ENCODE assay signal across 8 cellular contexts in genomic region chr4:2756691-2757350, GRCh38. TPM values are rescaled to one million over a fixed set of nuclear protein-coding genes. Genes with fewer than 3 reads are reported as not detected.
A peak's percentile ranks its signal among the peaks of the same experiment; 100 is the strongest.
DNase-seq lines count a peak whose midpoint lies in the region; ATAC-seq, FAIRE-seq and TF ChIP-seq lines count a peak whose summit lies in the region.

No MANE protein-coding gene starts in this region.

- H3K9ac ChIP-seq in PC-3 (ENCODE audit: low read length), result no peak overlapping the region

- POLR2A ChIA-PET in PC-3 (lab: Charles Lee; ENCODE audit: unreplicated experiment), result interaction anchor here (0.6 kb wide), 1 partner anchor 179 kb away, joined by 5 read pairs; no protein-coding TSS in a partner anchor

- H3F3A ChIP-seq in PC-3 (ENCODE audit: low read length, unreplicated experiment), result no peaks in the 10 kb centered on the region

- intact Hi-C loops in PC-3 (cut with micrococcal nuclease) (no loop called here), esophagus muscularis mucosa (cut with DNase I) (no loop called here), sigmoid colon (cut with DNase I) (loop anchor here (2.0 to 10.0 kb wide), 5 partner anchors 35 to 495 kb away; partner anchors contain the start of genes ADD1, HTT, HTT-AS and MXD4)

- no peak overlapping the region for H3K27ac ChIP-seq in PC-3 (ENCODE audit: low read length)
- H3K27ac ChIP-seq in esophagus muscularis mucosa (replicated peaks in 1 of 4), result peak overlapping the region; percentile 78 to 91 (median 86)
- H3K27ac ChIP-seq in sigmoid colon, result peak overlapping the region; percentile 76 to 83 (median 80)

- no peaks in the 10 kb centered on the region for H3K36me3 ChIP-seq in PC-3 (ENCODE audit: low read depth, low read length)
- H3K36me3 ChIP-seq in esophagus muscularis mucosa, result peaks cover 0 to 13% (median 7%) of the 10 kb centered on the region in 4 donors
- H3K36me3 ChIP-seq in sigmoid colon, result no peaks in the 10 kb centered on the region

- H3K4me3 ChIP-seq in PC-3 (ENCODE audit: low read length), result peak overlapping the region; percentile 53
- peak overlapping the region; percentile 88 to 97 (median 92) for H3K4me3 ChIP-seq in esophagus muscularis mucosa
- peak overlapping the region; percentile 10 to 86 (median 80) for H3K4me3 ChIP-seq in sigmoid colon

- TSS peak; percentile 41 for BruUV-seq in PC-3 (replicated peaks; lab: Mats Ljungman, UMichigan)

- no peaks in the 10 kb centered on the region for H3K9me2 ChIP-seq in PC-3 (replicated peaks; ENCODE audit: low read length)

- H3K9me3 ChIP-seq in PC-3 (ENCODE audit: low read length) (no peaks in the 10 kb centered on the region), esophagus muscularis mucosa (no peaks in the 10 kb centered on the region), sigmoid colon (no peaks in the 10 kb centered on the region)

- H3K79me2 ChIP-seq in PC-3 (ENCODE audit: low read length), result peaks cover 37% of the 10 kb centered on the region

- WGBS in esophagus muscularis mucosa, result 80% methylated on average over 23 of the region's 25 CpGs
- 72 to 73% methylated on average over 25 of the region's 25 CpGs for WGBS in sigmoid colon, 2 donors

- CTCF ChIA-PET in PC-3 (lab: Charles Lee), result interaction anchor here (0.6 kb wide), 1 partner anchor 584 kb away, joined by 5 read pairs; no protein-coding TSS in a partner anchor

- H2AFZ ChIP-seq in PC-3 (ENCODE audit: low read length), result peak overlapping the region; percentile 81

- ATAC-seq in PC-3, result no peak
- no peak for ATAC-seq in GM18505 (IDR thresholded peaks at IDR 0.05; ENCODE audit: unreplicated experiment)
- no peak for ATAC-seq in HG02798 (IDR thresholded peaks at IDR 0.05; ENCODE audit: poor library complexity, unreplicated experiment)

- TF ChIP-seq EP300 in esophagus muscularis mucosa (IDR thresholded peaks at IDR 0.05) (no peak), sigmoid colon (IDR thresholded peaks at IDR 0.05) (no peak)

- no peak for TF ChIP-seq CTCF in PC-3 (conservative IDR thresholded peaks at IDR 0.05; ENCODE audit: low read depth, low read length)
- no peak for TF ChIP-seq CTCF in esophagus muscularis mucosa (IDR thresholded peaks at IDR 0.05)
- no peak for TF ChIP-seq CTCF in sigmoid colon (IDR thresholded peaks at IDR 0.05)

- FAIRE-seq in GM12891 (lab: Jason Lieb, UNC), result peak; percentile 56

- H3K27me3 ChIP-seq in PC-3 (ENCODE audit: low read length) (no peaks in the 10 kb centered on the region), esophagus muscularis mucosa (peaks cover 0 to 3% (median 0%) of the 10 kb centered on the region in 4 donors), sigmoid colon (no peaks in the 10 kb centered on the region)

- H3K4me2 ChIP-seq in PC-3 (ENCODE audit: low read length), result peak overlapping the region; percentile 81

- peaks cover 9% of the 10 kb centered on the region; the same call in 1 of the 2 replicates for H4K20me1 ChIP-seq in PC-3 (ENCODE audit: low read length)

- peaks cover 6% of the 10 kb centered on the region; the same call in 1 of the 2 replicates for H3K4me1 ChIP-seq in PC-3 (ENCODE audit: insufficient read depth, low read length)
- peaks cover 19 to 31% (median 29%) of the 10 kb centered on the region in 4 donors for H3K4me1 ChIP-seq in esophagus muscularis mucosa
- peaks cover 0 to 24% (median 17%) of the 10 kb centered on the region in 4 donors for H3K4me1 ChIP-seq in sigmoid colon

- TF ChIP-seq POLR2A in GM12891 (IDR thresholded peaks at IDR 0.05; ENCODE audit: low read depth, low read length) (no peak), esophagus muscularis mucosa (IDR thresholded peaks at IDR 0.05; ENCODE audit: low read depth) (no peak), sigmoid colon (IDR thresholded peaks at IDR 0.05) (no peak), GM18505 (IDR thresholded peaks at IDR 0.05; ENCODE audit: borderline replicate concordance, extremely low read depth, insufficient read depth, insufficient read length) (no peak)

- DNase-seq in GM12891 (ENCODE audit: insufficient read length, low spot score) (no peak), PC-3 (no peak), esophagus muscularis mucosa (ENCODE audit: extremely low spot score) (no peak), sigmoid colon (no peak), cerebellar nuclear complex (lab: John Stamatoyannopoulos, UW) (no peak)
- no peak for DNase-seq in activated CD4-positive, CD25-positive, alpha-beta regulatory T cell (lab: John Stamatoyannopoulos, UW)

TF ChIP-seq in GM12891, 5 proteins besides CTCF, POLR2A, EP300 and RAD21:
- TF ChIP-seq SPI1 (IDR thresholded peaks at IDR 0.05; ENCODE audit: low read depth, low read length), result no peak
- no peak for TF ChIP-seq PAX5 (IDR thresholded peaks at IDR 0.05; ENCODE audit: insufficient read depth, low read length, severe bottlenecking)
- no peak for TF ChIP-seq POU2F2 (IDR thresholded peaks at IDR 0.05; ENCODE audit: low read depth, low read length)
- no peak for TF ChIP-seq TAF1 (IDR thresholded peaks at IDR 0.05; ENCODE audit: low read depth, low read length)
- TF ChIP-seq POLR2AphosphoS5 (IDR thresholded peaks at IDR 0.05; ENCODE audit: low read depth, low read length), result no peak

RNA-seq across cellular contexts. Expression of gene TNIP2, which starts 0.7 kb away (rescaled TPM):
- 40.6 TPM for polyA plus RNA-seq in GM12891 (2012; ENCODE audit: low read depth, missing spikeins)
- 56.5 and 77.8 TPM in 2 replicates for total RNA-seq in PC-3 (2014; rRNA removed)
- total RNA-seq in esophagus muscularis mucosa, result 10 to 100 TPM; 56.1 to 85.5 (median 75.4) TPM
- total RNA-seq in sigmoid colon, result 10 to 100 TPM; 56.3 to 68.8 (median 66.9) TPM
- 10 to 100 TPM; 51.7 to 65.0 (median 51.8) TPM for polyA plus RNA-seq in sigmoid colon

RNA-seq across cellular contexts. Expression of gene SH3BP2, which starts 36.1 kb away (rescaled TPM):
- polyA plus RNA-seq in GM12891 (2012; ENCODE audit: low read depth, missing spikeins), result 26.2 TPM
- 16.9 and 17.4 TPM in 2 replicates for total RNA-seq in PC-3 (2014; rRNA removed)
- 10 to 100 TPM; 25.2 to 34.5 (median 31.5) TPM for total RNA-seq in esophagus muscularis mucosa
- total RNA-seq in sigmoid colon, result 10 to 100 TPM; 18.4 to 49.3 (median 24.2) TPM
- 10 to 100 TPM; 18.6 to 82.4 (median 35.6) TPM for polyA plus RNA-seq in sigmoid colon
